Comparison of ENCODE assay signal across 1 cellular context in genomic region chr21:34351786-34352241, GRCh38.
TF ChIP-seq lines count a peak whose summit lies in the region.

No MANE protein-coding gene starts in this region.

TF ChIP-seq in IMR-90, 13 proteins besides CTCF, POLR2A, EP300 and RAD21:
- TF ChIP-seq CHD1 (IDR thresholded peaks at IDR 0.05; ENCODE audit: low read depth, low read length) (no peak), SMC3 (IDR thresholded peaks at IDR 0.05; ENCODE audit: low read depth, low read length) (peak; percentile 86), RFX5 (IDR thresholded peaks at IDR 0.05; ENCODE audit: low read depth, low read length) (no peak)
